ENCODE assay signal across 25 cellular contexts in genomic region chr5:82975812-82976211, GRCh38.
A peak's percentile ranks its signal among the peaks of the same experiment; 100 is the strongest.
DNase-seq lines count a peak whose midpoint lies in the region; ATAC-seq and TF ChIP-seq lines count a peak whose summit lies in the region.
"Had no signal": no experiment of that assay in that cellular context is flagged by ENCODE, and none has a peak within 500 bp of the region (broad histone marks: within the 10 kb centered on the region; RNA-seq: fewer than 3 reads in every experiment).

No MANE protein-coding gene starts in this region.

- CTCF ChIA-PET in activated CD4-positive, alpha-beta memory T cell treated with anti-CD3 and anti-CD28 coated beads for 36 hours (lab: Charles Lee) = no interaction called here
- CTCF ChIA-PET in activated CD4-positive, alpha-beta memory T cell treated with anti-CD3 and anti-CD28 coated beads, Interleukin-2, amount 10 ng/mL, durations not matched to agents 7 days and 5 days (lab: Charles Lee) = no interaction called here
- CTCF ChIA-PET in A673 (lab: Charles Lee) = no interaction called here

- H3K9me3 ChIP-seq in A673 (ENCODE audit: low read depth, low read length, poor library complexity, severe bottlenecking) = peaks cover 10% of the 10 kb centered on the region

- no peaks in the 10 kb centered on the region for H3K36me3 ChIP-seq in A673 (ENCODE audit: insufficient read depth, low read length, poor library complexity, severe bottlenecking)
- H3K36me3 ChIP-seq: ascending aorta, gastroesophageal sphincter, MG63, upper lobe of right lung had no signal

- no peak for ATAC-seq in GM18511 (IDR thresholded peaks at IDR 0.05; ENCODE audit: unreplicated experiment)
- ATAC-seq: gastroesophageal sphincter; naive thymus-derived CD4-positive, alpha-beta T cell; right cardiac atrium; upper lobe of right lung had no signal

- H3K4me1 ChIP-seq in A673 (ENCODE audit: insufficient read depth, low read length, poor library complexity, severe bottlenecking) = no peaks in the 10 kb centered on the region
- H3K4me1 ChIP-seq: ascending aorta, gastroesophageal sphincter, upper lobe of right lung had no signal

- no peaks in the 10 kb centered on the region for H3K4me1 Mint-ChIP-seq in activated CD4-positive, alpha-beta memory T cell treated with anti-CD3 and anti-CD28 coated beads for 36 hours (ENCODE audit: low read depth)
- no peaks in the 10 kb centered on the region for H3K4me1 Mint-ChIP-seq in activated CD4-positive, alpha-beta memory T cell treated with anti-CD3 and anti-CD28 coated beads, Interleukin-2, amount 10 ng/mL, durations not matched to agents 7 days and 5 days
- H3K4me1 Mint-ChIP-seq in endothelial cell (ENCODE audit: unreplicated experiment) (peaks cover 3% of the 10 kb centered on the region), progenitor cell of endocrine pancreas (ENCODE audit: low read depth) (no peaks in the 10 kb centered on the region)
- H3K4me1 Mint-ChIP-seq: activated B cell treated with CpG ODN at 0.5 μM for 24 hours; IgD-negative memory B cell; naive thymus-derived CD4-positive, alpha-beta T cell had no signal

- H3K4me3 ChIP-seq in A673 (ENCODE audit: low read depth, low read length, poor library complexity, severe bottlenecking) = no peak overlapping the region
- H3K4me3 ChIP-seq: ascending aorta, gastroesophageal sphincter, MG63, upper lobe of right lung had no signal

- POLR2A ChIA-PET in activated CD4-positive, alpha-beta memory T cell treated with anti-CD3 and anti-CD28 coated beads for 36 hours (lab: Charles Lee) = no interaction called here
- POLR2A ChIA-PET in activated CD4-positive, alpha-beta memory T cell treated with anti-CD3 and anti-CD28 coated beads, Interleukin-2, amount 10 ng/mL, durations not matched to agents 7 days and 5 days (lab: Charles Lee) = no interaction called here
- POLR2A ChIA-PET in A673 (lab: Charles Lee; ENCODE audit: low non-redundant PET) = no interaction called here

- peak; percentile 23 for DNase-seq in activated CD4-positive, alpha-beta memory T cell treated with anti-CD3 and anti-CD28 coated beads for 36 hours
- no peak for DNase-seq in activated CD4-positive, alpha-beta memory T cell treated with anti-CD3 and anti-CD28 coated beads, Interleukin-2, amount 10 ng/mL, durations not matched to agents 7 days and 5 days
- DNase-seq in NCI-H69 (lab: John Stamatoyannopoulos, UW) (peak; percentile 30), endothelial cell (ENCODE audit: low spot score) (no peak), progenitor cell of endocrine pancreas (ENCODE audit: low spot score, unreplicated experiment) (no peak), A673 (ENCODE audit: low spot score) (no peak), amniotic stem cell (lab: John Stamatoyannopoulos, UW) (no peak)
- DNase-seq: activated B cell treated with CpG ODN at 0.5 μM for 24 hours; activated naive CD4-positive, alpha-beta T cell treated with anti-CD3 and anti-CD28 coated beads, Interleukin-2, amount 50 U/mL, for 16 hours; activated T-cell treated with anti-CD3 and anti-CD28 coated beads, Interleukin-2, amount 50 U/mL, for 24 hours; cerebellar nuclear complex; EL; GOT3; mesenchymal stem cell; MG63; naive thymus-derived CD4-positive, alpha-beta T cell; NCI-H1436 treated with DMSO at 0.1 percent for 48 hours; NCI-H524 treated with DMSO at 0.1 percent for 48 hours; right cardiac atrium; T-helper 9 cell; upper lobe of right lung had no signal

- no peaks in the 10 kb centered on the region for H3K27me3 ChIP-seq in A673 (replicated peaks; ENCODE audit: insufficient read depth, low read depth, low read length, poor library complexity)
- H3K27me3 ChIP-seq: ascending aorta, gastroesophageal sphincter, MG63, upper lobe of right lung had no signal

- H3K9me3 Mint-ChIP-seq in activated CD4-positive, alpha-beta memory T cell treated with anti-CD3 and anti-CD28 coated beads for 36 hours = peaks cover 24% of the 10 kb centered on the region
- peaks cover 25% of the 10 kb centered on the region for H3K9me3 Mint-ChIP-seq in activated CD4-positive, alpha-beta memory T cell treated with anti-CD3 and anti-CD28 coated beads, Interleukin-2, amount 10 ng/mL, durations not matched to agents 7 days and 5 days
- H3K9me3 Mint-ChIP-seq in endothelial cell (ENCODE audit: unreplicated experiment) (peaks cover 14% of the 10 kb centered on the region), progenitor cell of endocrine pancreas (ENCODE audit: low read depth) (peaks cover 40% of the 10 kb centered on the region)

- no peak overlapping the region for H3K4me3 Mint-ChIP-seq in activated CD4-positive, alpha-beta memory T cell treated with anti-CD3 and anti-CD28 coated beads for 36 hours
- no peak overlapping the region for H3K4me3 Mint-ChIP-seq in activated CD4-positive, alpha-beta memory T cell treated with anti-CD3 and anti-CD28 coated beads, Interleukin-2, amount 10 ng/mL, durations not matched to agents 7 days and 5 days
- peak overlapping the region; percentile 10 for H3K4me3 Mint-ChIP-seq in endothelial cell (ENCODE audit: unreplicated experiment)
- no peak overlapping the region for H3K4me3 Mint-ChIP-seq in progenitor cell of endocrine pancreas (ENCODE audit: low read depth)
- H3K4me3 Mint-ChIP-seq: activated B cell treated with CpG ODN at 0.5 μM for 24 hours; activated T-cell treated with anti-CD3 and anti-CD28 coated beads, Interleukin-2, amount 50 U/mL, for 24 hours; IgD-negative memory B cell; naive thymus-derived CD4-positive, alpha-beta T cell had no signal

- intact Hi-C loops in activated CD4-positive, alpha-beta memory T cell treated with anti-CD3 and anti-CD28 coated beads for 36 hours (cut with micrococcal nuclease) = no loop called here
- intact Hi-C loops in A673 (cut with micrococcal nuclease; ENCODE audit: unreplicated experiment) = no loop called here

- no TSS peak for BruUV-seq in A673 (replicated peaks; lab: Mats Ljungman, UMichigan)

- TF ChIP-seq CTCF in endothelial cell (IDR thresholded peaks at IDR 0.05; ENCODE audit: unreplicated experiment) = no peak
- TF ChIP-seq CTCF in progenitor cell of endocrine pancreas (IDR thresholded peaks at IDR 0.05; ENCODE audit: unreplicated experiment) = no peak
- no peak for TF ChIP-seq CTCF in A673 (conservative IDR thresholded peaks at IDR 0.05; ENCODE audit: low read depth, low read length)

- H3K27ac Mint-ChIP-seq in activated CD4-positive, alpha-beta memory T cell treated with anti-CD3 and anti-CD28 coated beads for 36 hours = no peak overlapping the region
- no peak overlapping the region for H3K27ac Mint-ChIP-seq in activated CD4-positive, alpha-beta memory T cell treated with anti-CD3 and anti-CD28 coated beads, Interleukin-2, amount 10 ng/mL, durations not matched to agents 7 days and 5 days
- H3K27ac Mint-ChIP-seq in endothelial cell (ENCODE audit: unreplicated experiment) (no peak overlapping the region), progenitor cell of endocrine pancreas (peak overlapping the region; percentile 29)
- H3K27ac Mint-ChIP-seq: activated B cell treated with CpG ODN at 0.5 μM for 24 hours; activated T-cell treated with anti-CD3 and anti-CD28 coated beads, Interleukin-2, amount 50 U/mL, for 24 hours; IgD-negative memory B cell; naive thymus-derived CD4-positive, alpha-beta T cell had no signal

- H3K36me3 Mint-ChIP-seq in activated CD4-positive, alpha-beta memory T cell treated with anti-CD3 and anti-CD28 coated beads for 36 hours = peaks cover 8% of the 10 kb centered on the region
- peaks cover 3% of the 10 kb centered on the region for H3K36me3 Mint-ChIP-seq in activated CD4-positive, alpha-beta memory T cell treated with anti-CD3 and anti-CD28 coated beads, Interleukin-2, amount 10 ng/mL, durations not matched to agents 7 days and 5 days (ENCODE audit: low read depth)
- H3K36me3 Mint-ChIP-seq in endothelial cell (ENCODE audit: low read depth, unreplicated experiment) (peaks cover 17% of the 10 kb centered on the region), progenitor cell of endocrine pancreas (ENCODE audit: insufficient read depth) (peaks cover 8% of the 10 kb centered on the region)

- no peak overlapping the region for H3K27ac ChIP-seq in A673 (ENCODE audit: low read depth, low read length, poor library complexity, severe bottlenecking)
- H3K27ac ChIP-seq: ascending aorta, gastroesophageal sphincter, upper lobe of right lung had no signal

- peaks cover 7% of the 10 kb centered on the region for H3K27me3 Mint-ChIP-seq in activated CD4-positive, alpha-beta memory T cell treated with anti-CD3 and anti-CD28 coated beads for 36 hours
- H3K27me3 Mint-ChIP-seq in activated CD4-positive, alpha-beta memory T cell treated with anti-CD3 and anti-CD28 coated beads, Interleukin-2, amount 10 ng/mL, durations not matched to agents 7 days and 5 days = no peaks in the 10 kb centered on the region
- H3K27me3 Mint-ChIP-seq in endothelial cell (ENCODE audit: unreplicated experiment) = peaks cover 6% of the 10 kb centered on the region
- no peaks in the 10 kb centered on the region for H3K27me3 Mint-ChIP-seq in progenitor cell of endocrine pancreas
- H3K27me3 Mint-ChIP-seq: activated B cell treated with CpG ODN at 0.5 μM for 24 hours, IgD-negative memory B cell had no signal

Comparison
In these comparisons a context has a peak if more than half of its experiments do, and no peak if none do; other contexts are left out.
1. DNase-seq: peak in activated CD4-positive, alpha-beta memory T cell treated with anti-CD3 and anti-CD28 coated beads for 36 hours (single experiment) and NCI-H69 (single experiment); none in activated CD4-positive, alpha-beta memory T cell treated with anti-CD3 and anti-CD28 coated beads, Interleukin-2, amount 10 ng/mL, durations not matched to agents 7 days and 5 days (single experiment), endothelial cell (single experiment), progenitor cell of endocrine pancreas (single experiment), A673 (single experiment) and amniotic stem cell (single experiment).